ENCODE assay signal across 9 cellular contexts in genomic region chr17:82301916-82302497, GRCh38. TPM values are rescaled to one million over a fixed set of nuclear protein-coding genes. Genes with fewer than 3 reads are reported as not detected.
A peak's percentile ranks its signal among the peaks of the same experiment; 100 is the strongest.
DNase-seq lines count a peak whose midpoint lies in the region; ATAC-seq, FAIRE-seq and TF ChIP-seq lines count a peak whose summit lies in the region.
"Had no signal": no experiment of that assay in that cellular context is flagged by ENCODE, and none has a peak within 500 bp of the region (broad histone marks: within the 10 kb centered on the region; RNA-seq: fewer than 3 reads in every experiment).

No MANE protein-coding gene starts in this region.

- DNase-seq in GM10248 (ENCODE audit: extremely low spot score), result peak; percentile 84
- peak; percentile 65 for DNase-seq in RWPE2 (ENCODE audit: low spot score)
- DNase-seq in activated naive CD4-positive, alpha-beta T cell treated with anti-CD3 and anti-CD28 coated beads, Interleukin-2, amount 50 U/mL, for 16 hours, result peak; percentile 58
- peak; percentile 87 for DNase-seq in spleen
- no peak for DNase-seq in NOMO-1 (lab: John Stamatoyannopoulos, UW; ENCODE audit: unreplicated experiment in 2 of 2)
- DNase-seq in urothelium cell line (ENCODE audit: low spot score), result no peak

- ATAC-seq in RWPE2 (ENCODE audit: low read depth) (no peak), HG03565 (IDR thresholded peaks at IDR 0.05; ENCODE audit: unreplicated experiment) (no peak), HG02678 (IDR thresholded peaks at IDR 0.05; ENCODE audit: unreplicated experiment) (no peak)

- intact Hi-C loops in spleen (cut with DNase I; ENCODE audit: low total_unique reads), result no loop called here

- H3K36me3 ChIP-seq in RWPE2 (ENCODE audit: low read depth) (no peaks in the 10 kb centered on the region), spleen (no peaks in the 10 kb centered on the region)

- H3K27me3 ChIP-seq in RWPE2 (ENCODE audit: insufficient read depth, poor library complexity, severe bottlenecking) (no peaks in the 10 kb centered on the region), spleen (replicated peaks in 1 of 7) (peaks cover 0 to 28% (median 7%) of the 10 kb centered on the region in 7 donors)

- POLR2A ChIA-PET in GM10248 (lab: Yijun Ruan, JAX), result interaction anchor here (1.0 to 1.5 kb wide), 2 partner anchors 9 to 73 kb away, joined by 3 to 5 read pairs; partner anchors contain the start of gene SLC16A3

- H3K27ac ChIP-seq in RWPE2 (ENCODE audit: poor library complexity, severe bottlenecking), result no peak overlapping the region
- H3K27ac ChIP-seq in spleen, result peak overlapping the region in 6 of 8 donors; percentile 27 to 100 (median 71)

- 34 to 39% (median 36%) methylated on average over 19 to 20 of the region's 20 CpGs; no CpG with 5 or more reads in 1 of the 5 donors for WGBS in spleen, 5 donors

- no peak for FAIRE-seq in urothelium cell line (lab: Jason Lieb, UNC)

- no peak for TF ChIP-seq CTCF in GM10248 (IDR thresholded peaks at IDR 0.05; ENCODE audit: control extremely low read depth, extremely low read depth, low read depth, missing control alignments)
- no peak for TF ChIP-seq CTCF in RWPE2 (IDR thresholded peaks at IDR 0.05; ENCODE audit: poor library complexity, severe bottlenecking)
- TF ChIP-seq CTCF in spleen (IDR thresholded peaks at IDR 0.05 in 8 of 11, conservative IDR thresholded peaks at IDR 0.05 in 3 of 11), result no peak

- H3K4me1 ChIP-seq in RWPE2 (ENCODE audit: insufficient read depth, poor library complexity, severe bottlenecking) (peaks cover 30% of the 10 kb centered on the region), spleen (peaks cover 21 to 93% (median 71%) of the 10 kb centered on the region in 6 donors)

- CTCF ChIA-PET in GM10248 (lab: Yijun Ruan, JAX), result interaction anchor here (0.5 to 6.8 kb wide), 10 partner anchors 10 to 272 kb away, joined by 3 to 59 read pairs (median 4); partner anchors contain the start of gene CD7

- H3K9me3 ChIP-seq in RWPE2 (ENCODE audit: severe bottlenecking) (no peaks in the 10 kb centered on the region), spleen (no peaks in the 10 kb centered on the region)

- no peak overlapping the region for H3K4me3 ChIP-seq in RWPE2 (ENCODE audit: severe bottlenecking)
- peak overlapping the region in 2 of 8 donors; percentile 1 to 43 for H3K4me3 ChIP-seq in spleen

- TF ChIP-seq POLR2A in spleen (IDR thresholded peaks at IDR 0.05), result no peak

RNA-seq across cellular contexts. Expression of gene CD7, which starts 15.4 kb away (rescaled TPM):
- total RNA-seq in spleen, result 10 to 100 TPM; 18.9 to 60.1 (median 39.4) TPM
- polyA plus RNA-seq in spleen, result 10 to 100 TPM; 14.8 to 24.5 (median 16.1) TPM
- total RNA-seq: osteoblast had no signal

RNA-seq across cellular contexts. Expression of gene CSNK1D, which starts 28.5 kb away (rescaled TPM):
- 100 to 1,000 TPM in 5 of 7 donors, 10 to 100 TPM in 2; 74.3 to 216 (median 160) TPM for total RNA-seq in spleen
- 100 to 1,000 TPM in 1 of 3 donors, 10 to 100 TPM in 2; 46.5 to 122 (median 67.2) TPM for polyA plus RNA-seq in spleen

RNA-seq across cellular contexts. Expression of gene SECTM1, which starts 31.6 kb away (rescaled TPM):
- 100 to 1,000 TPM in 1 of 7 donors, 10 to 100 TPM in 6; 55.6 to 141 (median 66.6) TPM for total RNA-seq in spleen
- polyA plus RNA-seq in spleen, result 10 to 100 TPM in 1 of 3 donors, 1 to 10 TPM in 2; 6.0 to 15.2 (median 7.0) TPM

RNA-seq across cellular contexts. Expression of gene TEX19, which starts 57.0 kb away (rescaled TPM):
- not detected for total RNA-seq in spleen
- not detected for polyA plus RNA-seq in spleen

Comparison
In these comparisons a context has a peak if more than half of its experiments do, and no peak if none do; other contexts are left out.
1. DNase-seq: peak in GM10248 (single experiment), RWPE2 (single experiment), activated naive CD4-positive, alpha-beta T cell treated with anti-CD3 and anti-CD28 coated beads, Interleukin-2, amount 50 U/mL, for 16 hours (single experiment) and spleen (single experiment); none in NOMO-1 (0 of 2) and urothelium cell line (single experiment).